In the genomic region with DNA sequence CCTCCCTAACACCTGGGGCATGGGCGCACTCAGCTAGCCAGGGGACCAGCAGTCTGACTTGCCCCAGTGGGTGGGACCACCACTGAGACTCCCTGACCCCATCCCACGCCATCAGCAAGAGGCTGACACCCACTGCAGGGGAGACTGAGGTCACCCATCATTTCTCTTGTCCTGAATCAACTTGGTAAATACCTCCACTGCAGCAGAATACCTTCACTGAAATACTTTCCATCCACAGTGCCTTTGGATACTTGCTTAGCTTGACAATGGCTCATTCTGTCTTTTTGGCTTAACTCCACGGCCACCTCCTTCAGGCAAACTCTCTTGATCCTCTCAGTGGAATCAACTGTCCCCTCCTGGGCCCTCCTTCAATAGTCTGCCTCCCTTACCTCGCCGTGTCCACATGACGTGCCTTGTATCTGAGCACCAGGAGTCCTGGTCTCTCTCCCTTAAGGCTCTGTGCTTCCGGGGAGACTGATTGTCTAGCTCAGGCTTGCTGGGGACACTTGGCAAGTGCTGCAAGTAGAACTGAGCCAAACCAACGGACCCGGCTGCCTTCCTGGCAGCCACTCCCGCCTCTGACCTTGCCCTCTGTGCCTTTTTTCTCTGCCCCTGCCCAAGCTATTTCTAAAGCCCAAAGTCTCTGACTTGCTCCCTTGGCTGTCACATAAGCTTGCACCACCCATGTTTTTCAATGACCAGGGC, we compare ENCODE assay signal across 14 cellular contexts.
DNase-seq lines count a peak whose midpoint lies in the region; ATAC-seq, FAIRE-seq and TF ChIP-seq lines count a peak whose summit lies in the region.
"Had no signal": no experiment of that assay in that cellular context is flagged by ENCODE, and none has a peak within 500 bp of the region (broad histone marks: within the 10 kb centered on the region; RNA-seq: fewer than 3 reads in every experiment).

No MANE protein-coding gene starts in this region.

- no peak overlapping the region for H2BK120ac ChIP-seq in H1 (replicated peaks; ENCODE audit: low read depth, low read length)

- H2AFZ ChIP-seq in H1 (ENCODE audit: low read length): no peak overlapping the region

- FAIRE-seq in H1 (lab: Jason Lieb, UNC): no peak

- ATAC-seq in HG03095 (IDR thresholded peaks at IDR 0.05; ENCODE audit: unreplicated experiment) (no peak), HG03045 (IDR thresholded peaks at IDR 0.05; ENCODE audit: unreplicated experiment) (no peak)

- H4K91ac ChIP-seq in H1 (replicated peaks; ENCODE audit: insufficient read length, low read length): no peak overlapping the region

- no peaks in the 10 kb centered on the region for H3K23me2 ChIP-seq in H1 (ENCODE audit: low read depth, low read length)

- H3K23ac ChIP-seq in H1 (ENCODE audit: insufficient read length): no peak overlapping the region

- H3K4me2 ChIP-seq in H1 (ENCODE audit: insufficient read depth in 1 of 2, low read depth in 2 of 2, low read length in 2 of 2): no peak overlapping the region

- 86% methylated on average over 10 of the region's 10 CpGs; no CpG with 5 or more reads in 1 of the 2 experiments for WGBS in H1 (ENCODE audit: extremely low coverage in 1 of 2, insufficient coverage in 1 of 2, insufficient read length in 1 of 2, insufficient replicate concordance in 2 of 2, low coverage in 1 of 2, low lambda C conversion rate in 2 of 2, missing lambda C conversion rate in 1 of 2), 2 experiments

- no peak overlapping the region for H2AK5ac ChIP-seq in H1 (ENCODE audit: low read depth, low read length)

- CTCF ChIA-PET in H1 (lab: Charles Lee; ENCODE audit: partially characterized antibody): interaction anchor here (0.7 to 22.2 kb wide), 44 partner anchors 8 to 231 kb away, joined by 3 to 245 read pairs (median 6); a partner anchor contains a TSS

- peak overlapping the region; percentile 81; the same call in 1 of the 2 replicates for H2BK15ac ChIP-seq in H1 (ENCODE audit: low read length)

- TF ChIP-seq EP300 in H1 (IDR thresholded peaks at IDR 0.05; ENCODE audit: borderline replicate concordance in 1 of 2, low read depth in 2 of 2, low read length in 2 of 2): no peak

- TF ChIP-seq RAD21 in H1 (IDR thresholded peaks at IDR 0.05 in 1 of 2, conservative IDR thresholded peaks at IDR 0.05 in 1 of 2; ENCODE audit: low read depth in 2 of 2, low read length in 2 of 2): no peak

- H3K79me2 ChIP-seq in H1 (ENCODE audit: control insufficient read depth in 1 of 2, insufficient read depth in 2 of 2, low read length in 2 of 2): no peaks in the 10 kb centered on the region

- DNase-seq in NCI-H2029 treated with DMSO at 0.1 percent for 48 hours (lab: John Stamatoyannopoulos, UW) (peak; percentile 40), H1 (ENCODE audit: low read depth in 1 of 2, low spot score in 2 of 2) (no peak), medulla oblongata (ENCODE audit: extremely low spot score) (peak; percentile 47), erythroblast (lab: John Stamatoyannopoulos, UW) (no peak), SHP77 (lab: John Stamatoyannopoulos, UW) (no peak)
- DNase-seq: activated CD8-positive, alpha-beta memory T cell treated with anti-CD3 and anti-CD28 coated beads for 24 hours; activated naive CD4-positive, alpha-beta T cell; GOT3; stimulated activated CD4-positive, alpha-beta T cell treated with anti-CD3 and anti-CD28 coated beads, Interleukin-2, amount 100 ng/mL, for 24 hours; stimulated activated CD8-positive, alpha-beta memory T cell treated with anti-CD3 and anti-CD28 coated beads, Interleukin-4, amount 100 ng/mL, for 48 hours had no signal

- no peak overlapping the region for H4K8ac ChIP-seq in H1 (ENCODE audit: extremely low read depth, insufficient read depth, low read length)

- H3K79me1 ChIP-seq in H1 (ENCODE audit: low read depth, low read length): no peaks in the 10 kb centered on the region

- no peak overlapping the region; the same call in 1 of the 2 replicates for H3K18ac ChIP-seq in H1 (ENCODE audit: extremely low read depth, low read length)

- H2BK20ac ChIP-seq in H1 (ENCODE audit: low read length): no peak overlapping the region

- no peak overlapping the region for H4K5ac ChIP-seq in H1 (ENCODE audit: insufficient read length, low read depth, low read length)

- H3K9me3 ChIP-seq in H1 (ENCODE audit: insufficient read depth in 2 of 2, low read depth in 1 of 2, low read length in 1 of 2): no peaks in the 10 kb centered on the region
- H3K9me3 ChIP-seq in subcutaneous abdominal adipose tissue (ENCODE audit: control insufficient read depth in 5 of 5, low read length in 5 of 5): no peaks in the 10 kb centered on the region
- H3K9me3 ChIP-seq: mucosa of descending colon had no signal

- peak overlapping the region; percentile 8 for H3K4ac ChIP-seq in H1 (replicated peaks; ENCODE audit: insufficient read length, low read depth, low read length)

- peak overlapping the region; percentile 32; the same call in 1 of the 2 replicates for H2BK5ac ChIP-seq in H1 (ENCODE audit: low read depth, low read length)

- H3K4me3 ChIP-seq in H1 (ENCODE audit: extremely low read depth in 1 of 4, insufficient read depth in 2 of 4, low read depth in 3 of 4, low read length in 4 of 4) (no peak overlapping the region), subcutaneous abdominal adipose tissue (ENCODE audit: low read depth in 1 of 5, low read length in 5 of 5) (no peak overlapping the region)
- H3K4me3 ChIP-seq: mucosa of descending colon had no signal

- H4K20me1 ChIP-seq in H1 (replicated peaks in 1 of 2; ENCODE audit: control insufficient read depth in 1 of 2, insufficient read depth in 2 of 2, low read length in 2 of 2): peaks cover 0 to 3% of the 10 kb centered on the region in 2 experiments

- no peak overlapping the region for H2BK12ac ChIP-seq in H1 (ENCODE audit: low read depth, low read length)

- TF ChIP-seq POLR2A in H1 (IDR thresholded peaks at IDR 0.05; ENCODE audit: control extremely low read depth in 1 of 2, low read depth in 2 of 2, low read length in 2 of 2) (no peak), erythroblast (IDR thresholded peaks at IDR 0.05; ENCODE audit: low read length) (no peak)

- TF ChIP-seq CTCF in H1 (IDR thresholded peaks at IDR 0.05; ENCODE audit: control extremely low read depth in 1 of 3, insufficient read depth in 1 of 3, low read depth in 1 of 3, low read length in 3 of 3): no peak

- H3K14ac ChIP-seq in H1 (ENCODE audit: insufficient read length): no peak overlapping the region

- H3K9ac ChIP-seq in H1 (replicated peaks in 1 of 4; ENCODE audit: extremely low read depth in 1 of 4, low read depth in 3 of 4, low read length in 3 of 4): no peak overlapping the region
- H3K9ac ChIP-seq in subcutaneous abdominal adipose tissue (ENCODE audit: low read length in 5 of 5): no peak overlapping the region

- no peak overlapping the region for H3K56ac ChIP-seq in H1 (replicated peaks; ENCODE audit: insufficient read length, low read depth, low read length)

- no peaks in the 10 kb centered on the region for H3K36me3 ChIP-seq in H1 (ENCODE audit: control insufficient read depth in 2 of 4, insufficient read depth in 4 of 4, low read length in 3 of 4)
- H3K36me3 ChIP-seq in subcutaneous abdominal adipose tissue (ENCODE audit: control insufficient read depth in 5 of 5, insufficient read depth in 5 of 5, low read length in 5 of 5): peaks cover 0 to 19% (median 3%) of the 10 kb centered on the region in 5 donors

- H3K27me3 ChIP-seq in H1 (replicated peaks in 1 of 4; ENCODE audit: control insufficient read depth in 3 of 4, extremely low read depth in 1 of 4, insufficient read depth in 3 of 4, low read length in 3 of 4) (no peaks in the 10 kb centered on the region), subcutaneous abdominal adipose tissue (ENCODE audit: control insufficient read depth in 5 of 5, insufficient read depth in 4 of 5, low read length in 5 of 5) (no peaks in the 10 kb centered on the region)

- H3K27ac ChIP-seq in H1 (ENCODE audit: low read depth, low read length) (no peak overlapping the region), subcutaneous abdominal adipose tissue (ENCODE audit: low read depth, low read length) (peak overlapping the region; percentile 59)

- POLR2A ChIA-PET in H1 (lab: Charles Lee; ENCODE audit: partially characterized antibody): interaction anchor here (0.6 to 1.2 kb wide), 2 partner anchors 15 to 115 kb away, joined by 4 to 7 read pairs; no protein-coding TSS in a partner anchor

- peaks cover 0 to 5% (median 1%) of the 10 kb centered on the region in 4 experiments; a peak in 3 of 7 replicates for H3K4me1 ChIP-seq in H1 (replicated peaks in 1 of 4; ENCODE audit: control insufficient read depth in 3 of 4, insufficient read depth in 4 of 4, low read length in 3 of 4)
- peaks cover 0 to 41% (median 27%) of the 10 kb centered on the region in 5 donors for H3K4me1 ChIP-seq in subcutaneous abdominal adipose tissue (ENCODE audit: control insufficient read depth in 5 of 5, insufficient read depth in 5 of 5, low read length in 5 of 5)

TF ChIP-seq in H1, 55 proteins besides CTCF, POLR2A, EP300 and RAD21:
- TF ChIP-seq CEBPB (IDR thresholded peaks at IDR 0.05; ENCODE audit: low read depth, low read length): no peak
- no peak for TF ChIP-seq SIX5 (IDR thresholded peaks at IDR 0.05; ENCODE audit: low read depth, low read length)
- TF ChIP-seq, protein P1, sequence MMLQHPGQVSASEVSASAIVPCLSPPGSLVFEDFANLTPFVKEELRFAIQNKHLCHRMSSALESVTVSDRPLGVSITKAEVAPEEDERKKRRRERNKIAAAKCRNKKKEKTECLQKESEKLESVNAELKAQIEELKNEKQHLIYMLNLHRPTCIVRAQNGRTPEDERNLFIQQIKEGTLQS (IDR thresholded peaks at IDR 0.05; ENCODE audit: insufficient read depth, low read depth, low read length): no peak
- TF ChIP-seq, protein P2, sequence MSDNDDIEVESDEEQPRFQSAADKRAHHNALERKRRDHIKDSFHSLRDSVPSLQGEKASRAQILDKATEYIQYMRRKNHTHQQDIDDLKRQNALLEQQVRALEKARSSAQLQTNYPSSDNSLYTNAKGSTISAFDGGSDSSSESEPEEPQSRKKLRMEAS (IDR thresholded peaks at IDR 0.05): no peak
- no peak for TF ChIP-seq CHD1 (IDR thresholded peaks at IDR 0.05; ENCODE audit: low read depth, low read length)
- TF ChIP-seq ZNF274 (IDR thresholded peaks at IDR 0.05; ENCODE audit: borderline replicate concordance, extremely low read depth, low read length): no peak
- no peak for TF ChIP-seq SRF (IDR thresholded peaks at IDR 0.05; ENCODE audit: low read depth, low read length)
- no peak for TF ChIP-seq RNF2 (IDR thresholded peaks at IDR 0.05; ENCODE audit: borderline replicate concordance, low read depth, low read length, missing control alignments, poor library complexity, severe bottlenecking)
- no peak for TF ChIP-seq JUND (IDR thresholded peaks at IDR 0.05; ENCODE audit: low read length)
- no peak for TF ChIP-seq SIRT6 (IDR thresholded peaks at IDR 0.05; ENCODE audit: low read length)
- no peak for TF ChIP-seq NANOG (IDR thresholded peaks at IDR 0.05; ENCODE audit: insufficient read depth, low read depth, low read length, poor library complexity, severe bottlenecking)
- TF ChIP-seq SUZ12 (IDR thresholded peaks at IDR 0.05; ENCODE audit: low read length): no peak

Comparison
In these comparisons a context has a peak if more than half of its experiments do, and no peak if none do; other contexts are left out.
1. DNase-seq: peak in NCI-H2029 treated with DMSO at 0.1 percent for 48 hours (single experiment) and medulla oblongata (single experiment); none in H1 (0 of 2), erythroblast (0 of 2) and SHP77 (0 of 2).